Comparison of ENCODE assay signal across 8 cellular contexts in genomic region chr6:35729349-35729678, GRCh38. TPM values are rescaled to one million over a fixed set of nuclear protein-coding genes. Genes with fewer than 3 reads are reported as not detected.
DNase-seq lines count a peak whose midpoint lies in the region; ATAC-seq and TF ChIP-seq lines count a peak whose summit lies in the region.
"Had no signal": no experiment of that assay in that cellular context is flagged by ENCODE, and none has a peak within 500 bp of the region (broad histone marks: within the 10 kb centered on the region; RNA-seq: fewer than 3 reads in every experiment).

No MANE protein-coding gene starts in this region.

- no peaks in the 10 kb centered on the region for H3K27me3 Mint-ChIP-seq in CD8-positive, alpha-beta T cell (ENCODE audit: low read depth)
- H3K27me3 Mint-ChIP-seq in activated naive CD8-positive, alpha-beta T cell treated with anti-CD3 and anti-CD28 coated beads, Interleukin-2, amount 10 ng/mL, durations not matched to agents 7 days and 5 days = no peaks in the 10 kb centered on the region
- H3K27me3 Mint-ChIP-seq in nephron (ENCODE audit: low read depth) = peaks cover under 1% of the 10 kb centered on the region

- intact Hi-C loops in CD8-positive, alpha-beta T cell (cut with DNase I, micrococcal nuclease) = loop anchor here (2.0 to 5.0 kb wide), 3 partner anchors 87 to 471 kb away; partner anchors contain the start of gene ZNF76 (in 1 of the 2)

- no peak overlapping the region for H3K4me3 ChIP-seq in CD8-positive, alpha-beta T cell (ENCODE audit: low read depth, low read length)

- no peak for DNase-seq in CD8-positive, alpha-beta T cell
- DNase-seq in activated naive CD8-positive, alpha-beta T cell treated with anti-CD3 and anti-CD28 coated beads, Interleukin-2, amount 10 ng/mL, durations not matched to agents 7 days and 5 days = no peak
- DNase-seq in amygdala (lab: John Stamatoyannopoulos, UW) (no peak), retina (no peak), putamen (ENCODE audit: low spot score) (no peak)
- DNase-seq: NCI-H146 had no signal

- peaks cover 4% of the 10 kb centered on the region for H3K36me3 Mint-ChIP-seq in CD8-positive, alpha-beta T cell
- no peaks in the 10 kb centered on the region for H3K36me3 Mint-ChIP-seq in activated naive CD8-positive, alpha-beta T cell treated with anti-CD3 and anti-CD28 coated beads, Interleukin-2, amount 10 ng/mL, durations not matched to agents 7 days and 5 days
- no peaks in the 10 kb centered on the region for H3K36me3 Mint-ChIP-seq in nephron (ENCODE audit: low read depth)

- peak overlapping the region; percentile 89 for H3K27ac Mint-ChIP-seq in CD8-positive, alpha-beta T cell
- peak overlapping the region; percentile 99 for H3K27ac Mint-ChIP-seq in activated naive CD8-positive, alpha-beta T cell treated with anti-CD3 and anti-CD28 coated beads, Interleukin-2, amount 10 ng/mL, durations not matched to agents 7 days and 5 days
- peak overlapping the region; percentile 61 to 87 (median 65) for H3K27ac Mint-ChIP-seq in nephron

- H3K4me1 ChIP-seq in CD8-positive, alpha-beta T cell (ENCODE audit: insufficient read depth, low read length) = peaks cover 88% of the 10 kb centered on the region

- peak overlapping the region; percentile 83 for H3K4me3 Mint-ChIP-seq in CD8-positive, alpha-beta T cell
- H3K4me3 Mint-ChIP-seq in activated naive CD8-positive, alpha-beta T cell treated with anti-CD3 and anti-CD28 coated beads, Interleukin-2, amount 10 ng/mL, durations not matched to agents 7 days and 5 days = peak overlapping the region; percentile 16
- H3K4me3 Mint-ChIP-seq in nephron = peak overlapping the region; percentile 66 to 75 (median 73)

- no peaks in the 10 kb centered on the region for H3K9me3 ChIP-seq in CD8-positive, alpha-beta T cell (ENCODE audit: low read length)

- POLR2A ChIA-PET in CD8-positive, alpha-beta T cell (lab: Charles Lee) = interaction anchor here (1.0 to 3.6 kb wide), 6 partner anchors 40 to 128 kb away, joined by 3 to 34 read pairs (median 8); partner anchors contain the start of gene FKBP5
- POLR2A ChIA-PET in activated naive CD8-positive, alpha-beta T cell treated with anti-CD3 and anti-CD28 coated beads, Interleukin-2, amount 10 ng/mL, durations not matched to agents 7 days and 5 days (lab: Charles Lee) = interaction anchor here (1.1 kb wide), 1 partner anchor 95 kb away, joined by 5 read pairs; no protein-coding TSS in a partner anchor

- peak overlapping the region; percentile 77 for H3K27ac ChIP-seq in CD8-positive, alpha-beta T cell (ENCODE audit: low read depth, low read length)

- TF ChIP-seq CTCF in CD8-positive, alpha-beta T cell (IDR thresholded peaks at IDR 0.05) = no peak
- no peak for TF ChIP-seq CTCF in nephron (IDR thresholded peaks at IDR 0.05; ENCODE audit: unreplicated experiment in 3 of 3)

- ATAC-seq in CD8-positive, alpha-beta T cell = no peak
- ATAC-seq in activated naive CD8-positive, alpha-beta T cell treated with anti-CD3 and anti-CD28 coated beads, Interleukin-2, amount 10 ng/mL, durations not matched to agents 7 days and 5 days (ENCODE audit: low read depth) = no peak

- H3K36me3 ChIP-seq in CD8-positive, alpha-beta T cell (ENCODE audit: insufficient read depth, low read length) = no peaks in the 10 kb centered on the region

- CTCF ChIA-PET in CD8-positive, alpha-beta T cell (lab: Charles Lee) = interaction anchor here (1.0 to 17.2 kb wide), 8 partner anchors 8 to 146 kb away, joined by 3 to 341 read pairs (median 6); partner anchors contain the start of gene ARMC12

- H3K4me1 Mint-ChIP-seq in CD8-positive, alpha-beta T cell (ENCODE audit: low read depth) = peaks cover 85% of the 10 kb centered on the region
- H3K4me1 Mint-ChIP-seq in activated naive CD8-positive, alpha-beta T cell treated with anti-CD3 and anti-CD28 coated beads, Interleukin-2, amount 10 ng/mL, durations not matched to agents 7 days and 5 days = peaks cover 64% of the 10 kb centered on the region
- H3K4me1 Mint-ChIP-seq in nephron = peaks cover 52% of the 10 kb centered on the region

- no peaks in the 10 kb centered on the region for H3K27me3 ChIP-seq in CD8-positive, alpha-beta T cell (ENCODE audit: insufficient read depth, low read length)

- H3K9me3 Mint-ChIP-seq in CD8-positive, alpha-beta T cell = no peaks in the 10 kb centered on the region
- H3K9me3 Mint-ChIP-seq in activated naive CD8-positive, alpha-beta T cell treated with anti-CD3 and anti-CD28 coated beads, Interleukin-2, amount 10 ng/mL, durations not matched to agents 7 days and 5 days = no peaks in the 10 kb centered on the region
- H3K9me3 Mint-ChIP-seq in nephron = no peaks in the 10 kb centered on the region

RNA-seq across cellular contexts. Expression of gene ARMC12, which starts 7.5 kb away (rescaled TPM):
- 1 to 10 TPM; 1.1 to 1.5 TPM for total RNA-seq in CD8-positive, alpha-beta T cell
- under 1 TPM; 0.85 to 0.97 TPM for total RNA-seq in activated naive CD8-positive, alpha-beta T cell treated with anti-CD3 and anti-CD28 coated beads, Interleukin-2, amount 10 ng/mL, durations not matched to agents 7 days and 5 days

RNA-seq across cellular contexts. Expression of gene FKBP5, which starts 40.6 kb away (rescaled TPM):
- 10 to 100 TPM; 25.7 to 27.1 TPM for total RNA-seq in CD8-positive, alpha-beta T cell
- total RNA-seq in activated naive CD8-positive, alpha-beta T cell treated with anti-CD3 and anti-CD28 coated beads, Interleukin-2, amount 10 ng/mL, durations not matched to agents 7 days and 5 days = 10 to 100 TPM; 78.6 to 79.8 TPM

RNA-seq across cellular contexts. Expression of gene CLPSL2, which starts 47.1 kb away (rescaled TPM):
- not detected for total RNA-seq in CD8-positive, alpha-beta T cell
- not detected for total RNA-seq in activated naive CD8-positive, alpha-beta T cell treated with anti-CD3 and anti-CD28 coated beads, Interleukin-2, amount 10 ng/mL, durations not matched to agents 7 days and 5 days

RNA-seq across cellular contexts. Expression of gene CLPSL1, which starts 51.5 kb away (rescaled TPM):
- not detected for total RNA-seq in CD8-positive, alpha-beta T cell
- total RNA-seq in activated naive CD8-positive, alpha-beta T cell treated with anti-CD3 and anti-CD28 coated beads, Interleukin-2, amount 10 ng/mL, durations not matched to agents 7 days and 5 days = not detected
- total RNA-seq: H7 had no signal

Comparison
In these comparisons a context has a peak if more than half of its experiments do, and no peak if none do; other contexts are left out.
1. H3K4me3 Mint-ChIP-seq: peak in every context shown above with its lines; median percentile 83 in CD8-positive, alpha-beta T cell; 73 in nephron; 16 in activated naive CD8-positive, alpha-beta T cell treated with anti-CD3 and anti-CD28 coated beads, Interleukin-2, amount 10 ng/mL, durations not matched to agents 7 days and 5 days.